In the genomic region with DNA sequence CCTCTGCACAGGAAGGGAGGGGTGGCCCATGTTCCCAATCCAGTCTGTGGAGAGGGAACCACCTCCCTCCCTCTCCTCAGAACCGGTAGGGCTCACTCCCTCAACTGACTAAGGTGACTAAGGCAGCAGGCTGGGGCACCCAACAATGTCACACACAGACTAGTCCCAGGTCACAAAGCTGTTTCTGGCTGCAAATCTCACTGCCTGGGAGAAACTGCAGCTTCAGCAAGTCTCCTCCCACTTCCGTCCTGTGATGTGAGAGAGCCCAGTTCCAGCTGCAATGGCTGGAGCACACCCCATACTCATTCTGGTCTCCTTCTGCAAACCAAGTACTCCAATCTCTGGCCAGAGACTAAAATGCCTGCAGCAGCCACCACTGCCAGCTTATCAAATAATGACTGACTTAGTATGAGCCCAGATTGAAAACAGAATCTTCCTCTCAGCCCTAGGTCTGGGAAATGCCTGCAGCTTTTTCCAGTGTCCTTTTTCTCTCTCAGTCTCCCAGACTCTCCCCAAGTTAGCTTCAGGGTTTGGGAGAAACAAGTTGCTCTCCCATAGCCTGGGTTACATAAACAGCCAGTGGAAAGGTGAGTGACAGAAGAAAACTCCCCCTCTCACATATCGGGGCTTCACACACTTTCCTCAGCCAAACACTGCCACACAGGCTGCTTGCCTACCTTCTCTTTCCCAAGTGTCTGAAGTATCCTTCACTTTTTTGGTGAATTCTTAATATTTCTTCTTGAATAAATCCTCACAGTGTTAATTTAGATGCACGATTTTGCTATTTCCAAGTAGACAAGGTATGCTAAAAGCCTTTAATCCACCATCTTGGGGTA, we compare ENCODE assay signal across 9 cellular contexts.
DNase-seq lines count a peak whose midpoint lies in the region; ATAC-seq and TF ChIP-seq lines count a peak whose summit lies in the region.
"Had no signal": no experiment of that assay in that cellular context is flagged by ENCODE, and none has a peak within 500 bp of the region (broad histone marks: within the 10 kb centered on the region; RNA-seq: fewer than 3 reads in every experiment).

No MANE protein-coding gene starts in this region.

- no peaks in the 10 kb centered on the region for H3K27me3 ChIP-seq in GM23248 (replicated peaks; ENCODE audit: insufficient read depth)
- H3K27me3 ChIP-seq in KMS-11 (ENCODE audit: insufficient read depth, low read depth) = no peaks in the 10 kb centered on the region
- no peaks in the 10 kb centered on the region for H3K27me3 ChIP-seq in H7 (ENCODE audit: control insufficient read depth, insufficient read depth, low read length)

- H3K27ac ChIP-seq in GM23248 (no peak overlapping the region), KMS-11 (peak overlapping the region; percentile 91)
- H3K27ac ChIP-seq: 22Rv1 had no signal

- no peak overlapping the region for H3K27ac Mint-ChIP-seq in stimulated activated naive CD8-positive, alpha-beta T cell treated with anti-CD3 and anti-CD28 coated beads, Interleukin-15, amount 100 ng/mL, for 72 hours

- H3F3A ChIP-seq in GM23248 (ENCODE audit: insufficient read depth) = no peaks in the 10 kb centered on the region

- H2AFZ ChIP-seq in GM23248 = peak overlapping the region; percentile 92
- H2AFZ ChIP-seq in KMS-11 (ENCODE audit: low read depth) = peak overlapping the region; percentile 59

- peaks cover 4 to 15% of the 10 kb centered on the region in 2 donors for H3K9me3 Mint-ChIP-seq in stimulated activated naive CD8-positive, alpha-beta T cell treated with anti-CD3 and anti-CD28 coated beads, Interleukin-15, amount 100 ng/mL, for 72 hours

- H3K79me2 ChIP-seq in GM23248 (ENCODE audit: insufficient read depth) (no peaks in the 10 kb centered on the region), KMS-11 (ENCODE audit: insufficient read depth, low read depth) (no peaks in the 10 kb centered on the region)

- H3K9me2 ChIP-seq in GM23248 (ENCODE audit: insufficient read depth) = no peaks in the 10 kb centered on the region

- DNase-seq in NCI-H748 (lab: John Stamatoyannopoulos, UW; ENCODE audit: unreplicated experiment) (peak; percentile 25), NCI-H748 treated with DMSO at 0.1 percent for 48 hours (lab: John Stamatoyannopoulos, UW) (no peak), GM23248 (peak; percentile 26), iPS-NIHi11 (ENCODE audit: low spot score) (peak; percentile 24), H7 (no peak)
- DNase-seq in activated effector memory CD4-positive, alpha-beta T cell treated with Interleukin-2 at 50 U/mL for 16 hours = peak; percentile 27
- peak; percentile 10 to 16 for DNase-seq in stimulated activated naive CD8-positive, alpha-beta T cell treated with anti-CD3 and anti-CD28 coated beads, Interleukin-15, amount 100 ng/mL, for 72 hours

- H3K36me3 ChIP-seq in GM23248 (ENCODE audit: low read depth) = no peaks in the 10 kb centered on the region
- no peaks in the 10 kb centered on the region for H3K36me3 ChIP-seq in KMS-11 (ENCODE audit: insufficient read depth)
- H3K36me3 ChIP-seq in H7 (replicated peaks; ENCODE audit: control insufficient read depth, insufficient read depth, low read length) = no peaks in the 10 kb centered on the region

- peaks cover 33% of the 10 kb centered on the region for H3K4me1 Mint-ChIP-seq in stimulated activated naive CD8-positive, alpha-beta T cell treated with anti-CD3 and anti-CD28 coated beads, Interleukin-15, amount 100 ng/mL, for 72 hours

- peak; percentile 84 for ATAC-seq in stimulated activated naive CD8-positive, alpha-beta T cell treated with anti-CD3 and anti-CD28 coated beads, Interleukin-15, amount 100 ng/mL, for 72 hours

- WGBS in GM23248 (ENCODE audit: low coverage in 1 of 2, low lambda C conversion rate in 2 of 2, missing lambda C conversion rate in 2 of 2), 2 experiments = 7 to 8% methylated on average over 4 of the region's 4 CpGs

- peak overlapping the region; percentile 49 for H3K4me2 ChIP-seq in GM23248 (ENCODE audit: unreplicated experiment)
- H3K4me2 ChIP-seq in KMS-11 = peak overlapping the region; percentile 99

- H3K4me3 ChIP-seq in GM23248 = peak overlapping the region; percentile 25; the same call in 1 of the 2 replicates
- H3K4me3 ChIP-seq in KMS-11 (IDR thresholded peaks at IDR 0.05; ENCODE audit: insufficient read depth, low read depth, low read length) = no peak overlapping the region
- H3K4me3 ChIP-seq in H7 (ENCODE audit: insufficient read depth, low read depth, low read length) = no peak overlapping the region

- no peaks in the 10 kb centered on the region for H3K9me3 ChIP-seq in GM23248 (ENCODE audit: low read depth)

- H3K27me3 Mint-ChIP-seq in stimulated activated naive CD8-positive, alpha-beta T cell treated with anti-CD3 and anti-CD28 coated beads, Interleukin-15, amount 100 ng/mL, for 72 hours = no peaks in the 10 kb centered on the region

- in situ Hi-C loops in GM23248 (cut with MboI) = no loop called here

- no peaks in the 10 kb centered on the region for H4K20me1 ChIP-seq in GM23248 (ENCODE audit: insufficient read depth)
- H4K20me1 ChIP-seq in KMS-11 (ENCODE audit: insufficient read depth) = no peaks in the 10 kb centered on the region

- TF ChIP-seq CTCF in KMS-11 (conservative IDR thresholded peaks at IDR 0.05; ENCODE audit: low read depth, low read length) = no peak

- H3K4me1 ChIP-seq in GM23248 (ENCODE audit: insufficient read depth) (peaks cover 10% of the 10 kb centered on the region), KMS-11 (ENCODE audit: low read depth, poor library complexity, severe bottlenecking) (peaks cover 37% of the 10 kb centered on the region)

- H3K4me3 Mint-ChIP-seq in stimulated activated naive CD8-positive, alpha-beta T cell treated with anti-CD3 and anti-CD28 coated beads, Interleukin-15, amount 100 ng/mL, for 72 hours = peak overlapping the region in 1 of 2 donors; percentile 51

- H3K9ac ChIP-seq in GM23248 (no peak overlapping the region), KMS-11 (peak overlapping the region; percentile 71; the same call in 1 of the 2 replicates)

Comparison
In these comparisons a context has a peak if more than half of its experiments do, and no peak if none do; other contexts are left out.
1. DNase-seq: peak in NCI-H748 (single experiment), GM23248 (single experiment), activated effector memory CD4-positive, alpha-beta T cell treated with Interleukin-2 at 50 U/mL for 16 hours (single experiment), iPS-NIHi11 (single experiment) and stimulated activated naive CD8-positive, alpha-beta T cell treated with anti-CD3 and anti-CD28 coated beads, Interleukin-15, amount 100 ng/mL, for 72 hours (2 of 2); none in NCI-H748 treated with DMSO at 0.1 percent for 48 hours (single experiment) and H7 (single experiment).